Comparison of ENCODE assay signal across 17 cellular contexts in genomic region chr6:109166643-109167042, GRCh38.
DNase-seq lines count a peak whose midpoint lies in the region; ATAC-seq and TF ChIP-seq lines count a peak whose summit lies in the region.
"Had no signal": no experiment of that assay in that cellular context is flagged by ENCODE, and none has a peak within 500 bp of the region (broad histone marks: within the 10 kb centered on the region; RNA-seq: fewer than 3 reads in every experiment).

No MANE protein-coding gene starts in this region.

- ATAC-seq in left colon (peak; percentile 41), HG03565 (IDR thresholded peaks at IDR 0.05; ENCODE audit: unreplicated experiment) (no peak), gastrocnemius medialis (no peak)
- ATAC-seq: HepG2, T-cell had no signal

- H3K4me1 ChIP-seq in effector memory CD4-positive, alpha-beta T cell (ENCODE audit: control insufficient read depth, insufficient read depth, low read length, poor library complexity, severe bottlenecking): no peaks in the 10 kb centered on the region
- H3K4me1 ChIP-seq in gastrocnemius medialis: peaks cover 12 to 25% of the 10 kb centered on the region in 2 donors

- H3K27ac ChIP-seq in effector memory CD4-positive, alpha-beta T cell (ENCODE audit: insufficient read depth, low read length, poor library complexity, severe bottlenecking): no peak overlapping the region
- H3K27ac ChIP-seq in gastrocnemius medialis: no peak overlapping the region

- in situ Hi-C loops in gastrocnemius medialis (cut with MboI; ENCODE audit: low sequenced_read_pairs in 4 of 4): no loop called here

- no peaks in the 10 kb centered on the region for H3K36me3 ChIP-seq in effector memory CD4-positive, alpha-beta T cell (ENCODE audit: control insufficient read depth, insufficient read depth, low read length)
- H3K36me3 ChIP-seq in gastrocnemius medialis: no peaks in the 10 kb centered on the region

- no peak overlapping the region for H3K4me3 ChIP-seq in effector memory CD4-positive, alpha-beta T cell (ENCODE audit: insufficient read depth, low read depth, low read length, poor library complexity, severe bottlenecking)
- peak overlapping the region in 1 of 4 donors; percentile 41 for H3K4me3 ChIP-seq in gastrocnemius medialis

- DNase-seq in NCI-H1105 treated with DMSO at 0.1 percent for 48 hours (lab: John Stamatoyannopoulos, UW) (peak; percentile 47), NCI-H146 (lab: John Stamatoyannopoulos, UW) (peak; percentile 78), NCI-H748 (lab: John Stamatoyannopoulos, UW; ENCODE audit: unreplicated experiment) (peak; percentile 91), left colon (no peak), gastrocnemius medialis (no peak)
- no peak for DNase-seq in effector memory CD4-positive, alpha-beta T cell
- DNase-seq: Caco-2; CD4-positive, CD25-positive, alpha-beta regulatory T cell; KG1; NCI-H1048; NCI-H2171; NCI-H510A treated with DMSO at 0.1 percent for 48 hours; NK-92 treated with Interleukin-12 subunit alpha and Interleukin-12 subunit beta, amount 100 ng/mL, for 24 hours; SK-N-SH; T-cell had no signal

- intact Hi-C loops in left colon (cut with DNase I, micrococcal nuclease) (no loop called here), gastrocnemius medialis (cut with DNase I; ENCODE audit: low total_unique reads) (no loop called here)

- TF ChIP-seq POLR2A in gastrocnemius medialis (IDR thresholded peaks at IDR 0.05): no peak

- no peaks in the 10 kb centered on the region for H3K27me3 ChIP-seq in effector memory CD4-positive, alpha-beta T cell (replicated peaks; ENCODE audit: control insufficient read depth, insufficient read depth, low read length, poor library complexity, severe bottlenecking)
- H3K27me3 ChIP-seq in gastrocnemius medialis: no peaks in the 10 kb centered on the region

- no peaks in the 10 kb centered on the region for H3K9me3 ChIP-seq in effector memory CD4-positive, alpha-beta T cell (ENCODE audit: control insufficient read depth, low read length)
- H3K9me3 ChIP-seq in gastrocnemius medialis: no peaks in the 10 kb centered on the region
- H3K9me3 ChIP-seq: Caco-2, SK-N-SH had no signal

- no peak for TF ChIP-seq CTCF in gastrocnemius medialis (IDR thresholded peaks at IDR 0.05 in 4 of 5, conservative IDR thresholded peaks at IDR 0.05 in 1 of 5)

Comparison
In these comparisons a context has a peak if more than half of its experiments do, and no peak if none do; other contexts are left out.
1. DNase-seq: peak in NCI-H1105 treated with DMSO at 0.1 percent for 48 hours (single experiment), NCI-H146 (single experiment) and NCI-H748 (single experiment); none in left colon (0 of 2), effector memory CD4-positive, alpha-beta T cell (0 of 3) and gastrocnemius medialis (0 of 2).